ENCODE assay signal across 1 cellular context in the genomic region with DNA sequence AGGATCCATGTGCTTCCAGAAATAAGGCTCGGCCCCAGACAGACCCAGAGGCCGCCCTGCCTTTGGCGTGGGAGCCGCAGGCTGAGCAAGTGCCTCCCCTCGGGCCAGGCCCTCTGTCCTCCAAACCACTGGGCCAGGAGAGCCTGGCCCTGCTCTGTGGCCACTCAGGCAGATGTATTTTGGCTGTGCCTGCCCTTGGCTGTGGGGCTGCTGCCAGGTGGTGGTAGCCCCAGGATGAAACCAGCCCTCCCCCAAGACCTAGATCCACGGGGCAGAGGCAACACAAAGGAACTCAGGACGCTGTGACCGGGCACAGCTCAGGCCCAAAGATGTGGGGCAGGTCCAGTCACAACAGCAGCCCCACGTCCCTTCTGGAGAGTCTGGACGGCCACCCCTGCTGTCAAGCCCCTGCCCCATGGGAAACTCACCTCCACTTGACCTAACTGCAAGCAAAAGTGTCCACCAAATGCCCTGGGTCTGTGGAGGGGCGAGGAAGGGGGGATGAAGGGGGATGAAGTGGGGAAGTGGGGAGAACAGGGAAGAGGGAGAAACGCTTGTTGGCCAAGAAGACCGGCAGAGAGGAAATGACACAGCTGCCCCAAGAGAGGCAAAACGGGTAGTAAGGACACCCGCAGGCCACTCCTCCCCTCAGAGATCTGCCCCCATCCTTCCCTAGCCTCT.
TF ChIP-seq lines count a peak whose summit lies in the region.

No MANE protein-coding gene starts in this region.

TF ChIP-seq in endothelial cell of umbilical vein, 7 proteins besides CTCF, POLR2A, EP300 and RAD21 (continued from another document):
- no peak for TF ChIP-seq JUN (IDR thresholded peaks at IDR 0.05; ENCODE audit: borderline replicate concordance, insufficient read depth, insufficient read length, low read depth)
